Comparison of ENCODE assay signal across 9 cellular contexts in genomic region chr9:33162721-33163311, GRCh38. TPM values are rescaled to one million over a fixed set of nuclear protein-coding genes. Genes with fewer than 3 reads are reported as not detected.
DNase-seq lines count a peak whose midpoint lies in the region; ATAC-seq, FAIRE-seq and TF ChIP-seq lines count a peak whose summit lies in the region.
"Had no signal": no experiment of that assay in that cellular context is flagged by ENCODE, and none has a peak within 500 bp of the region (broad histone marks: within the 10 kb centered on the region; RNA-seq: fewer than 3 reads in every experiment).

No MANE protein-coding gene starts in this region.

- no peaks in the 10 kb centered on the region for H3K27me3 Mint-ChIP-seq in activated T-cell treated with anti-CD3 and anti-CD28 coated beads, Interleukin-2, amount 50 U/mL, for 24 hours

- TF ChIP-seq CTCF in astrocyte of the cerebellum (IDR thresholded peaks at IDR 0.05; ENCODE audit: low read depth, low read length, missing control alignments) (no peak), liver (IDR thresholded peaks at IDR 0.05; ENCODE audit: low read depth, low read length, missing input control) (no peak), tibial nerve (IDR thresholded peaks at IDR 0.05) (no peak)

- peaks cover 37 to 69% (median 63%) of the 10 kb centered on the region in 4 donors for H3K4me1 ChIP-seq in liver (ENCODE audit: control insufficient read depth in 4 of 4, insufficient read depth in 4 of 4, low read length in 3 of 4)
- peaks cover 6 to 82% (median 74%) of the 10 kb centered on the region in 4 donors for H3K4me1 ChIP-seq in tibial nerve

- 25% methylated on average over 9 of the region's 9 CpGs for WGBS in liver
- 39 to 47% methylated on average over 9 of the region's 9 CpGs for WGBS in tibial nerve, 2 donors

- H3K36me3 Mint-ChIP-seq in activated T-cell treated with anti-CD3 and anti-CD28 coated beads, Interleukin-2, amount 50 U/mL, for 24 hours (ENCODE audit: low read depth): peaks cover 24% of the 10 kb centered on the region

- peak overlapping the region in 1 of 2 donors; percentile 42 for H3K9ac ChIP-seq in liver (ENCODE audit: low read depth in 1 of 2, low read length in 2 of 2)

- peaks cover 81% of the 10 kb centered on the region for H3K4me1 Mint-ChIP-seq in activated T-cell treated with anti-CD3 and anti-CD28 coated beads, Interleukin-2, amount 50 U/mL, for 24 hours (ENCODE audit: low read depth)

- no peak for DNase-seq in activated T-cell treated with anti-CD3 and anti-CD28 coated beads, Interleukin-2, amount 50 U/mL, for 24 hours
- DNase-seq in activated T-cell treated with anti-CD3 and anti-CD28 coated beads for 4 hours: no peak
- DNase-seq in astrocyte of the cerebellum (ENCODE audit: low read depth): no peak
- DNase-seq in tibial nerve (ENCODE audit: low spot score in 2 of 2): peak; percentile 59 to 80
- no peak for DNase-seq in cortex of kidney (lab: John Stamatoyannopoulos, UW)
- DNase-seq in GM12891 (ENCODE audit: insufficient read length, low spot score): no peak

- H3K4me3 Mint-ChIP-seq in activated T-cell treated with anti-CD3 and anti-CD28 coated beads, Interleukin-2, amount 50 U/mL, for 24 hours: no peak overlapping the region

- H3K36me3 ChIP-seq in liver (ENCODE audit: control insufficient read depth in 4 of 4, insufficient read depth in 3 of 4, low read depth in 1 of 4, low read length in 3 of 4) (no peaks in the 10 kb centered on the region), tibial nerve (no peaks in the 10 kb centered on the region)

- ATAC-seq in HG03095 (IDR thresholded peaks at IDR 0.05; ENCODE audit: unreplicated experiment): no peak

- peak; percentile 73 to 94 for TF ChIP-seq EP300 in tibial nerve (IDR thresholded peaks at IDR 0.05)

- FAIRE-seq in GM12891 (lab: Jason Lieb, UNC): no peak

- in situ Hi-C loops in astrocyte of the cerebellum (cut with HindIII; ENCODE audit: low sequenced_read_pairs): no loop called here

- H3K27ac Mint-ChIP-seq in activated T-cell treated with anti-CD3 and anti-CD28 coated beads, Interleukin-2, amount 50 U/mL, for 24 hours: peak overlapping the region; percentile 97

- TF ChIP-seq POLR2A in tibial nerve (IDR thresholded peaks at IDR 0.05) (peak in 1 of 2 donors; percentile 30), GM12891 (IDR thresholded peaks at IDR 0.05; ENCODE audit: low read depth, low read length) (no peak)

- no peaks in the 10 kb centered on the region for H3K9me3 Mint-ChIP-seq in activated T-cell treated with anti-CD3 and anti-CD28 coated beads, Interleukin-2, amount 50 U/mL, for 24 hours

- H3K4me3 ChIP-seq in astrocyte of the cerebellum (ENCODE audit: low read depth, low read length): peak overlapping the region; percentile 95
- H3K4me3 ChIP-seq in liver (ENCODE audit: low read depth in 1 of 3, low read length in 3 of 3): peak overlapping the region in 2 of 3 donors; percentile 80 to 86
- H3K4me3 ChIP-seq in tibial nerve: peak overlapping the region in 1 of 4 donors; percentile 87

- H3K9me3 ChIP-seq in liver (ENCODE audit: control insufficient read depth in 4 of 4, low read length in 3 of 4) (no peaks in the 10 kb centered on the region), tibial nerve (no peaks in the 10 kb centered on the region)

- no peaks in the 10 kb centered on the region for H3K27me3 ChIP-seq in liver (ENCODE audit: control insufficient read depth in 4 of 4, insufficient read depth in 4 of 4, low read length in 3 of 4)
- no peaks in the 10 kb centered on the region for H3K27me3 ChIP-seq in tibial nerve

- peak; percentile 4 to 52 for TF ChIP-seq RAD21 in liver (IDR thresholded peaks at IDR 0.05)

- H3K27ac ChIP-seq in liver (ENCODE audit: low read depth in 1 of 2, low read length in 2 of 2) (peak overlapping the region; percentile 78 to 97), tibial nerve (peak overlapping the region; percentile 92 to 98 (median 97))
- H3K27ac ChIP-seq: HL-60 had no signal

TF ChIP-seq in liver, 16 proteins besides CTCF, POLR2A, EP300 and RAD21 (continues in another document):
- TF ChIP-seq FOXA2 (IDR thresholded peaks at IDR 0.05): peak; percentile 75
- no peak for TF ChIP-seq TAF1 (conservative IDR thresholded peaks at IDR 0.05)
- peak; percentile 83 to 92 for TF ChIP-seq RXRA (IDR thresholded peaks at IDR 0.05)
- peak; percentile 19 for TF ChIP-seq HNF4G (IDR thresholded peaks at IDR 0.05)
- peak; percentile 31 for TF ChIP-seq REST (IDR thresholded peaks at IDR 0.05)
- peak; percentile 99 for TF ChIP-seq SP1 (IDR thresholded peaks at IDR 0.05)
- TF ChIP-seq MAX (IDR thresholded peaks at IDR 0.05): peak; percentile 61
- peak; percentile 77 to 93 for TF ChIP-seq JUND (IDR thresholded peaks at IDR 0.05)
- TF ChIP-seq NR2F2 (IDR thresholded peaks at IDR 0.05): peak; percentile 79
- TF ChIP-seq FOXA1 (IDR thresholded peaks at IDR 0.05): peak; percentile 76
- TF ChIP-seq GABPA (IDR thresholded peaks at IDR 0.05 in 1 of 2, conservative IDR thresholded peaks at IDR 0.05 in 1 of 2): peak in 1 of 2 donors; percentile 44
- TF ChIP-seq HNF4A (conservative IDR thresholded peaks at IDR 0.05): peak; percentile 83 to 89

TF ChIP-seq in GM12891, 5 proteins besides CTCF, POLR2A, EP300 and RAD21:
- TF ChIP-seq POLR2AphosphoS5 (IDR thresholded peaks at IDR 0.05; ENCODE audit: low read depth, low read length) (no peak), TAF1 (IDR thresholded peaks at IDR 0.05; ENCODE audit: low read depth, low read length) (no peak), POU2F2 (IDR thresholded peaks at IDR 0.05; ENCODE audit: low read depth, low read length) (no peak), SPI1 (IDR thresholded peaks at IDR 0.05; ENCODE audit: low read depth, low read length) (no peak), PAX5 (IDR thresholded peaks at IDR 0.05; ENCODE audit: insufficient read depth, low read length, severe bottlenecking) (no peak)

RNA-seq across cellular contexts. Expression of gene B4GALT1, which starts 4.3 kb away (rescaled TPM):
- 10 to 100 TPM; 27.3 to 58.1 TPM for total RNA-seq in liver
- 10 to 100 TPM; 25.9 to 59.8 TPM for polyA plus RNA-seq in liver
- total RNA-seq in tibial nerve: 10 to 100 TPM; 51.6 to 74.4 (median 65.3) TPM
- 35.2 TPM for polyA plus RNA-seq in GM12891 (2012; ENCODE audit: low read depth, missing spikeins)

Comparison
In these comparisons a context has a peak if more than half of its experiments do, and no peak if none do; other contexts are left out.
1. DNase-seq: peak in tibial nerve (2 of 2); none in activated T-cell treated with anti-CD3 and anti-CD28 coated beads, Interleukin-2, amount 50 U/mL, for 24 hours (single experiment), activated T-cell treated with anti-CD3 and anti-CD28 coated beads for 4 hours (single experiment), astrocyte of the cerebellum (single experiment), cortex of kidney (single experiment) and GM12891 (single experiment).